8 cellular contexts compared by ENCODE assay signal in the genomic region with DNA sequence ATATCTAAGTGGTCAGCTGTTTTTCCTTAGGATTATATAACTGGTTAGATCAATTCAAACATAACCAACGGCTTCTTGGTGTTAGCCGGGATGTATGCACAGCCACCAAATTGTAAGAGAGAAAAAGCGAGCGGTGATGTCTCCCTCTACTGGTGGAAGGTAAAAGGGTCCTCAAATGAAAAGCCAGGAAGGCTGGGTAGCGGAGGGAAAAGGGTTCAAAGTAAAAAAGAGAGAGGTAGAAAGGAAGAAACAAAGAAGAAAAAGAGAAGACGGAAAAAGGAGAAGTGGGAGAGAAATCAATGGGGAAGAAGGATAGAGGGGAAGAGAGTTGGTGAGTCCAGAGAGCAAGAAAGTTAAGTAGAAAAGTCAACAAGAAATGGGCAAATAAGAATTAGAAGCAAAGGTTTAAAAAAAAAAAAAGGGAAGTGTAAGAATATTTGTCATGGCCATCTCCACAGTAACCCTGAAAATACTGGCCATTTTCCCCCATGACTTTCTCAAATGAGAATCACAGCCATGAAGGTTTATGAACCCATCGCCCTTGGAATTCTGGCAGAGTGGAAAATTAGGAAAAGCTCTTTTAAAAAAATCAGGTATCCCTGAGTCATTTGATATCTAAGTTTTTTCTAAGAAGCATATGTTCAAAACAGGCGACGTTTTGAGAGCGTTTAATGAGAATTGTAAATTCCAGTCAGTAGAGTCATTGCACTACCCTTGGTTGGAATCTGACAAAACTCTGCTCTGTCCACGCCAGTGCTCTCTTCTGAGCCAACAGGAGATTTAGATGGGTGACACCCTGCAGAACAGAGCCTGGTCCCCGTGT.
A peak's percentile ranks its signal among the peaks of the same experiment; 100 is the strongest.
DNase-seq lines count a peak whose midpoint lies in the region; ATAC-seq and TF ChIP-seq lines count a peak whose summit lies in the region.

No MANE protein-coding gene starts in this region.

- no peaks in the 10 kb centered on the region for H3K9me3 Mint-ChIP-seq in naive thymus-derived CD8-positive, alpha-beta T cell

- ATAC-seq in HG02870 (IDR thresholded peaks at IDR 0.05; ENCODE audit: unreplicated experiment) = peak; percentile 63
- peak; percentile 69 to 70 for ATAC-seq in naive thymus-derived CD8-positive, alpha-beta T cell

- no peaks in the 10 kb centered on the region for H3K36me3 Mint-ChIP-seq in naive thymus-derived CD8-positive, alpha-beta T cell

- no peak overlapping the region for H3K4me3 ChIP-seq in epithelial cell of esophagus (ENCODE audit: low read length)

- peak overlapping the region in 1 of 10 donors; percentile 26 for H3K4me3 Mint-ChIP-seq in naive thymus-derived CD8-positive, alpha-beta T cell

- H3K27me3 Mint-ChIP-seq in naive thymus-derived CD8-positive, alpha-beta T cell = peaks cover 0 to 7% (median 2%) of the 10 kb centered on the region in 5 donors

- peak; percentile 95 for TF ChIP-seq CTCF in epithelial cell of esophagus (IDR thresholded peaks at IDR 0.05; ENCODE audit: insufficient read depth, low read depth, low read length, missing control alignments)

- H3K4me1 Mint-ChIP-seq in naive thymus-derived CD8-positive, alpha-beta T cell = peaks cover 13 to 31% (median 26%) of the 10 kb centered on the region in 4 donors

- POLR2A ChIA-PET in naive thymus-derived CD8-positive, alpha-beta T cell (lab: Charles Lee) = interaction anchor here (0.7 kb wide), 1 partner anchor 88 kb away, joined by 3 read pairs; no protein-coding TSS in a partner anchor

- peak; percentile 27 for DNase-seq in DMS79 (lab: John Stamatoyannopoulos, UW)
- DNase-seq in NCI-H748 treated with DMSO at 0.1 percent for 48 hours (lab: John Stamatoyannopoulos, UW) = peak; percentile 67
- peak; percentile 77 for DNase-seq in activated CD8-positive, alpha-beta memory T cell treated with anti-CD3 and anti-CD28 coated beads for 24 hours
- peak; percentile 63 for DNase-seq in epithelial cell of esophagus (ENCODE audit: low read depth)
- peak; percentile 19 to 75 (median 56) for DNase-seq in naive thymus-derived CD8-positive, alpha-beta T cell
- DNase-seq in superior temporal gyrus (ENCODE audit: extremely low spot score) = peak; percentile 93
- DNase-seq in ecto neural progenitor cell (ENCODE audit: low spot score) = no peak

- peak overlapping the region in 5 of 10 donors; percentile 7 to 66 (median 44) for H3K27ac Mint-ChIP-seq in naive thymus-derived CD8-positive, alpha-beta T cell
